In the genomic region with DNA sequence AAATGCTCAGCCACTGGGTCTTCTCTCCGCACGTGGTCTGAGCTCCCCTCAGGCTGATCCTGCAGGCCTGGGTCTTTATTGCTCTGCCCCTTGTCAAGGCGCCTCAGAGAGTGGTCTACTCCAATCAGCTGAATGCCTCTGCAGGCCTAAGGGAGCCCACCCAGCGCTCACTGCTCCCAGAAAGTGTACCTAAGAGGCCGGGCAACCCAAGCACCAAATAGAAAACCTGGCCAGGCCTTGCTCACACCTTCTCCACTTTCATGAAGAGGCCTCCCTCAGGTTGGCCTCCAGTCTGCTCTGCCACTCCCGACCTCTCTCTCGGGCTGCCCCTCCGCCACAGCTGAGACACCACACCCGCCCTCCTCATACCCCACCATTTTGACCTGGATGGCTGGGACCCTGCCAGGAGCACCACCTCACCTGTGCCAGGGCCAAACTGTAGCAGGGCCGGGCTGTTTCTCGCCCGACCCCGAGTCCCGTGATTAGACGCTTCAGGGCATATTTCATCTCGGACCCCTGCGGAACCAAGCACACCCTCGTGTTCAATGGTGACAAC, we compare ENCODE assay signal across 1 cellular context.
TF ChIP-seq lines count a peak whose summit lies in the region.

No MANE protein-coding gene starts in this region.

TF ChIP-seq in K562, 482 proteins besides CTCF, POLR2A, EP300 and RAD21:
- TF ChIP-seq FUS (optimal IDR thresholded peaks at IDR 0.05; ENCODE audit: low read depth, low read length) (no peak), ZNF445 (CRISPR knock-in tag; IDR thresholded peaks at IDR 0.05; ENCODE audit: low read depth) (no peak), POLR2AphosphoS2 (IDR thresholded peaks at IDR 0.05; ENCODE audit: low read length) (no peak), ZNF143 (CRISPR knock-in tag; IDR thresholded peaks at IDR 0.05) (no peak), ATF7 (IDR thresholded peaks at IDR 0.05) (no peak), STAT5B (CRISPR knock-in tag; IDR thresholded peaks at IDR 0.05) (no peak), HNRNPK (IDR thresholded peaks at IDR 0.05; ENCODE audit: low read depth, low read length, poor library complexity, severe bottlenecking) (no peak), ZBTB9 (CRISPR knock-in tag; IDR thresholded peaks at IDR 0.05) (no peak), HIVEP1 (CRISPR knock-in tag; IDR thresholded peaks at IDR 0.05) (no peak), ZZZ3 (IDR thresholded peaks at IDR 0.05) (no peak), L3MBTL2 (IDR thresholded peaks at IDR 0.05) (no peak), KDM2B (CRISPR knock-in tag; IDR thresholded peaks at IDR 0.05) (no peak), ZNF695 (CRISPR knock-in tag; IDR thresholded peaks at IDR 0.05) (no peak), ZNF224 (CRISPR knock-in tag; IDR thresholded peaks at IDR 0.05) (no peak)
- TF ChIP-seq, protein P1, sequence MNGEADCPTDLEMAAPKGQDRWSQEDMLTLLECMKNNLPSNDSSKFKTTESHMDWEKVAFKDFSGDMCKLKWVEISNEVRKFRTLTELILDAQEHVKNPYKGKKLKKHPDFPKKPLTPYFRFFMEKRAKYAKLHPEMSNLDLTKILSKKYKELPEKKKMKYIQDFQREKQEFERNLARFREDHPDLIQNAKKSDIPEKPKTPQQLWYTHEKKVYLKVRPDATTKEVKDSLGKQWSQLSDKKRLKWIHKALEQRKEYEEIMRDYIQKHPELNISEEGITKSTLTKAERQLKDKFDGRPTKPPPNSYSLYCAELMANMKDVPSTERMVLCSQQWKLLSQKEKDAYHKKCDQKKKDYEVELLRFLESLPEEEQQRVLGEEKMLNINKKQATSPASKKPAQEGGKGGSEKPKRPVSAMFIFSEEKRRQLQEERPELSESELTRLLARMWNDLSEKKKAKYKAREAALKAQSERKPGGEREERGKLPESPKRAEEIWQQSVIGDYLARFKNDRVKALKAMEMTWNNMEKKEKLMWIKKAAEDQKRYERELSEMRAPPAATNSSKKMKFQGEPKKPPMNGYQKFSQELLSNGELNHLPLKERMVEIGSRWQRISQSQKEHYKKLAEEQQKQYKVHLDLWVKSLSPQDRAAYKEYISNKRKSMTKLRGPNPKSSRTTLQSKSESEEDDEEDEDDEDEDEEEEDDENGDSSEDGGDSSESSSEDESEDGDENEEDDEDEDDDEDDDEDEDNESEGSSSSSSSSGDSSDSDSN (IDR thresholded peaks at IDR 0.05; ENCODE audit: borderline replicate concordance in 1 of 2, low read depth in 2 of 2, low read length in 2 of 2) = no peak
- TF ChIP-seq, protein P2, sequence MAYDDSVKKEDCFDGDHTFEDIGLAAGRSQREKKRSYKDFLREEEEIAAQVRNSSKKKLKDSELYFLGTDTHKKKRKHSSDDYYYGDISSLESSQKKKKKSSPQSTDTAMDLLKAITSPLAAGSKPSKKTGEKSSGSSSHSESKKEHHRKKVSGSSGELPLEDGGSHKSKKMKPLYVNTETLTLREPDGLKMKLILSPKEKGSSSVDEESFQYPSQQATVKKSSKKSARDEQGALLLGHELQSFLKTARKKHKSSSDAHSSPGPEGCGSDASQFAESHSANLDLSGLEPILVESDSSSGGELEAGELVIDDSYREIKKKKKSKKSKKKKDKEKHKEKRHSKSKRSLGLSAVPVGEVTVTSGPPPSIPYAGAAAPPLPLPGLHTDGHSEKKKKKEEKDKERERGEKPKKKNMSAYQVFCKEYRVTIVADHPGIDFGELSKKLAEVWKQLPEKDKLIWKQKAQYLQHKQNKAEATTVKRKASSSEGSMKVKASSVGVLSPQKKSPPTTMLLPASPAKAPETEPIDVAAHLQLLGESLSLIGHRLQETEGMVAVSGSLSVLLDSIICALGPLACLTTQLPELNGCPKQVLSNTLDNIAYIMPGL (CRISPR knock-in tag; IDR thresholded peaks at IDR 0.05) = no peak
